Comparison of ENCODE assay signal across 8 cellular contexts in the genomic region with DNA sequence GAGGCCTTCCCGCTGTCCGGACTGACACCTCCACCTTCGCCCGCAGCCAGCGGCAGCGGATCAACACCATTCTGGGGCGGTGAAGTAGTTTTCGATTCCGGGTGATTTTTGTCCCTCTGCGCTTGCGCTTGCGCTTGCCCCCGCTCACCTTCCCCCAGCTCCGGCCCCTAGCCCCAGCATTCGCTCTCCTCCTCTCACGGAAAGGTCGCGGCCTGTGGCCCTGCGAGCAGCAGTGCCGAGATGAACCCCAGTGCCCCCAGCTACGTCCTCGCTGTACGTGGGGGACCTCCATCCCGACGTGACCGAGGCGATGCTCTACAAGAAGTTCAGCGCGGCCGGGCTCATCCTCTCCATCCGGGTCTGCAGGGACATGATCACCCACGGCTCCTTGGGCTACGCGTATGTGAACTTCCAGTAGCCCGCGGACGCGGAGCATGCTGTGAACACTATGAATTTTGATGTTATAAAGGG. TPM values are rescaled to one million over a fixed set of nuclear protein-coding genes. Genes with fewer than 3 reads are reported as not detected.
DNase-seq lines count a peak whose midpoint lies in the region; ATAC-seq and TF ChIP-seq lines count a peak whose summit lies in the region.

No MANE protein-coding gene starts in this region.

- peak overlapping the region; percentile 54 for H3K4me3 ChIP-seq in psoas muscle
- no peak overlapping the region for H3K4me3 ChIP-seq in MG63

- peaks cover 5 to 8% (median 6%) of the 10 kb centered on the region in 3 donors for H3K4me1 Mint-ChIP-seq in T-cell

- no peaks in the 10 kb centered on the region for H3K4me1 ChIP-seq in psoas muscle

- WGBS in psoas muscle, 3 donors, result 12 to 25% (median 21%) methylated on average over 36 to 38 of the region's 38 CpGs

- no peak overlapping the region for H3K27ac ChIP-seq in psoas muscle

- H3K36me3 ChIP-seq in psoas muscle (ENCODE audit: insufficient read depth in 1 of 2, low read depth in 1 of 2), result no peaks in the 10 kb centered on the region
- no peaks in the 10 kb centered on the region for H3K36me3 ChIP-seq in MG63

- peak overlapping the region; percentile 73 to 75 (median 73) for H3K4me3 Mint-ChIP-seq in T-cell

- H3K27me3 ChIP-seq in psoas muscle (ENCODE audit: insufficient read depth in 3 of 3, low read length in 2 of 3) (peaks cover 0 to 17% (median 2%) of the 10 kb centered on the region in 3 donors), MG63 (no peaks in the 10 kb centered on the region)

- intact Hi-C loops in psoas muscle (cut with DNase I), result no loop called here

- CTCF ChIA-PET in T-cell (lab: Charles Lee), result interaction anchor here in 1 of 2 donors (1.4 kb wide), 1 partner anchor 15 kb away, joined by 4 read pairs; no protein-coding TSS in a partner anchor

- no peak for TF ChIP-seq CTCF in psoas muscle (IDR thresholded peaks at IDR 0.05)

- peaks cover 21 to 40% of the 10 kb centered on the region in 2 donors for H3K27me3 Mint-ChIP-seq in T-cell

- H3K27ac Mint-ChIP-seq in T-cell, result peak overlapping the region in 1 of 2 donors; percentile 23

- POLR2A ChIA-PET in T-cell (lab: Charles Lee), result no interaction called here

- H3K9me3 ChIP-seq in psoas muscle (no peaks in the 10 kb centered on the region), MG63 (peaks cover 16% of the 10 kb centered on the region)

- DNase-seq in EH (ENCODE audit: low read depth) (peak; percentile 65), T-cell (no peak), fibroblast of peridontal ligament (ENCODE audit: extremely low read depth) (peak; percentile 27), psoas muscle (peak in 1 of 2 donors; percentile 21), NCI-H1105 treated with DMSO at 0.1 percent for 48 hours (lab: John Stamatoyannopoulos, UW) (no peak), Kasumi-1 (lab: John Stamatoyannopoulos, UW) (no peak), MG63 (no peak)

- ATAC-seq in T-cell (replicated peaks in 1 of 4) (no peak), psoas muscle (peak in 1 of 4 donors; percentile 35), HG03097 (IDR thresholded peaks at IDR 0.05; ENCODE audit: low FRiP score, unreplicated experiment) (no peak)

- H3K9me3 Mint-ChIP-seq in T-cell, result peaks cover 6 to 15% (median 11%) of the 10 kb centered on the region in 3 donors

- H3K36me3 Mint-ChIP-seq in T-cell, result no peaks in the 10 kb centered on the region

RNA-seq across cellular contexts. Expression of a gene that starts 22.7 kb away (rescaled TPM):
- total RNA-seq in T-cell (under 1 TPM in 4 of 5 donors, not detected in 1; 0.07 to 0.38 (median 0.17) TPM), psoas muscle (1 to 10 TPM; 1.2 to 2.7 (median 2.1) TPM)
- 1 to 10 TPM in 1 of 3 donors, under 1 TPM in 2; 0.23 to 5.1 (median 0.48) TPM for polyA plus RNA-seq in psoas muscle
- 0.81 and 0.99 TPM in 2 replicates for total RNA-seq in MG63 (2014; rRNA removed; shearing (Covaris generic); ENCODE audit: low replicate concordance)

RNA-seq across cellular contexts. Expression of a gene that starts 42.1 kb away (rescaled TPM):
- total RNA-seq in T-cell (10 to 100 TPM in 3 of 5 donors, 1 to 10 TPM in 2; 8.5 to 18.6 (median 13.3) TPM), psoas muscle (10 to 100 TPM; 10.3 to 16.8 (median 12.7) TPM)
- 10 to 100 TPM; 12.0 to 23.5 (median 15.4) TPM for polyA plus RNA-seq in psoas muscle
- 25.5 and 38.1 TPM in 2 replicates for total RNA-seq in MG63 (2014; rRNA removed; shearing (Covaris generic); ENCODE audit: low replicate concordance)

Comparison
In these comparisons a context has a peak if more than half of its experiments do, and no peak if none do; other contexts are left out.
1. DNase-seq: peak in EH (single experiment) and fibroblast of peridontal ligament (single experiment); none in T-cell (0 of 34), NCI-H1105 treated with DMSO at 0.1 percent for 48 hours (single experiment), Kasumi-1 (0 of 2) and MG63 (single experiment).